Comparison of ENCODE assay signal across 1 cellular context in genomic region chr16:58177347-58177710, GRCh38.
TF ChIP-seq lines count a peak whose summit lies in the region.

No MANE protein-coding gene starts in this region.

TF ChIP-seq in WTC11, 78 proteins besides CTCF, POLR2A, EP300 and RAD21 (continued from another document):
- TF ChIP-seq STAT6 (CRISPR knock-in tag; conservative IDR thresholded peaks at IDR 0.05; ENCODE audit: low read depth) (no peak), ETV6 (CRISPR knock-in tag; IDR thresholded peaks at IDR 0.05) (no peak), ZNF232 (CRISPR knock-in tag; IDR thresholded peaks at IDR 0.05) (no peak), SMAD3 (CRISPR knock-in tag; IDR thresholded peaks at IDR 0.05; ENCODE audit: borderline replicate concordance) (no peak), IRF1 (CRISPR knock-in tag; IDR thresholded peaks at IDR 0.05) (no peak), GRHL2 (CRISPR knock-in tag; IDR thresholded peaks at IDR 0.05; ENCODE audit: insufficient replicate concordance, severe bottlenecking) (no peak), GABPB1 (CRISPR knock-in tag; IDR thresholded peaks at IDR 0.05) (no peak), NFYB (CRISPR knock-in tag; conservative IDR thresholded peaks at IDR 0.05; ENCODE audit: low read depth) (no peak), FOXJ3 (CRISPR knock-in tag; IDR thresholded peaks at IDR 0.05; ENCODE audit: borderline replicate concordance) (no peak), SMAD4 (CRISPR knock-in tag; IDR thresholded peaks at IDR 0.05) (no peak), ZNF671 (CRISPR knock-in tag; IDR thresholded peaks at IDR 0.05) (no peak)
- TF ChIP-seq, protein P1, sequence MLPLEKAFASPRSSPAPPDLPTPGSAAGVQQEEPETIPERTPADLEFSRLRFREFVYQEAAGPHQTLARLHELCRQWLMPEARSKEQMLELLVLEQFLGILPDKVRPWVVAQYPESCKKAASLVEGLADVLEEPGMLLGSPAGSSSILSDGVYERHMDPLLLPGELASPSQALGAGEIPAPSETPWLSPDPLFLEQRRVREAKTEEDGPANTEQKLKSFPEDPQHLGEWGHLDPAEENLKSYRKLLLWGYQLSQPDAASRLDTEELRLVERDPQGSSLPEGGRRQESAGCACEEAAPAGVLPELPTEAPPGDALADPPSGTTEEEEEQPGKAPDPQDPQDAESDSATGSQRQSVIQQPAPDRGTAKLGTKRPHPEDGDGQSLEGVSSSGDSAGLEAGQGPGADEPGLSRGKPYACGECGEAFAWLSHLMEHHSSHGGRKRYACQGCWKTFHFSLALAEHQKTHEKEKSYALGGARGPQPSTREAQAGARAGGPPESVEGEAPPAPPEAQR (CRISPR knock-in tag; IDR thresholded peaks at IDR 0.05): no peak
